In the genomic region with DNA sequence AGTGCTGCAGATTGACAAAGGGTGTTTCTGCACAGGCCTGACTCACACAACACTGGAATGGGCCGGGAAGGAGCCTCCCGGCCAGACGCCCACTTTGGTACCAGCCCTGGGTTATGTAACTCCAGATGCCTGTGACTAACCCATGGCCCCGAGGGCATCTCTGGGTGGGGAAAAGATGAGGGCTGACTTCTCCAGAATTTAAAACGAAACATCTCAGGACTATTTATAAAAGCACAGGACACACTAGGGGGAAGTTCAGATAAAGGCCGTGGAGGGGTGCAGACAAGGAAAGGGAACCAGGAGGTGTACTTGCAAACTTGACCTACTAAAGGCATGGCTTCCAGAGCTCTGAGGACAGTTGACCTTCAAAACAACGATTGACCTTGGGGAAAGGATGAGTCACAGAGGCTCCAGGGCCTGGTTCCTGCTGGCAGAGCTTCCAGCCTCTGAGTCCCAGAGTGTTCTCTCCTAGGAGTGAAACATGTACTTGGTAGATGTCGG, we compare ENCODE assay signal across 14 cellular contexts.
DNase-seq lines count a peak whose midpoint lies in the region; ATAC-seq, FAIRE-seq and TF ChIP-seq lines count a peak whose summit lies in the region.
"Had no signal": no experiment of that assay in that cellular context is flagged by ENCODE, and none has a peak within 500 bp of the region (broad histone marks: within the 10 kb centered on the region; RNA-seq: fewer than 3 reads in every experiment).

No MANE protein-coding gene starts in this region.

- H3K79me2 ChIP-seq in astrocyte (ENCODE audit: insufficient read depth, low read length) (no peaks in the 10 kb centered on the region), MM.1S (ENCODE audit: low read length) (no peaks in the 10 kb centered on the region)

- H3K9me3 Mint-ChIP-seq in astrocyte (ENCODE audit: unreplicated experiment), result peaks cover 16% of the 10 kb centered on the region
- peaks cover 0 to 7% (median 2%) of the 10 kb centered on the region in 7 donors for H3K9me3 Mint-ChIP-seq in CD14-positive monocyte

- CTCF ChIA-PET in A549 (lab: Yijun Ruan, JAX), result interaction anchor here (0.6 to 3.5 kb wide), 11 partner anchors 9 to 364 kb away, joined by 3 to 16 read pairs (median 3); no protein-coding TSS in a partner anchor

- H3K9me3 ChIP-seq in A549, result no peaks in the 10 kb centered on the region
- H3K9me3 ChIP-seq in astrocyte (ENCODE audit: insufficient read depth, low read depth, low read length), result no peaks in the 10 kb centered on the region
- H3K9me3 ChIP-seq in right cardiac atrium (ENCODE audit: control insufficient read depth, low read length), result no peaks in the 10 kb centered on the region
- H3K9me3 ChIP-seq in MM.1S (replicated peaks; ENCODE audit: insufficient read depth, low read length), result no peaks in the 10 kb centered on the region

- peak; percentile 24 to 60 for DNase-seq in A549 (ENCODE audit: low read depth in 1 of 2, low spot score in 1 of 2)
- peak; percentile 94 for DNase-seq in M059J (ENCODE audit: low read depth)
- DNase-seq in astrocyte (ENCODE audit: low read depth), result peak; percentile 39
- no peak for DNase-seq in right cardiac atrium
- no peak for DNase-seq in kidney tubule cell (ENCODE audit: low spot score)
- DNase-seq in CD14-positive monocyte (ENCODE audit: low spot score), result no peak
- DNase-seq in activated CD4-positive, alpha-beta T cell treated with anti-CD3 and anti-CD28 coated beads for 4 hours, result no peak
- DNase-seq in MM.1S, result no peak
- DNase-seq: activated CD8-positive, alpha-beta memory T cell treated with anti-CD3 and anti-CD28 coated beads, Interleukin-2, amount 50 U/mL, for 48 hours; midbrain; NCI-H510A treated with DMSO at 0.1 percent for 48 hours; T-helper 2 cell had no signal

- H3K36me3 Mint-ChIP-seq in astrocyte (ENCODE audit: low read depth, unreplicated experiment) (peaks cover 6% of the 10 kb centered on the region), CD14-positive monocyte (no peaks in the 10 kb centered on the region)

- WGBS in A549 (ENCODE audit: missing lambda C conversion rate), result 24% methylated on average over 8 of the region's 8 CpGs
- WGBS in right cardiac atrium, result 59% methylated on average over 8 of the region's 8 CpGs

- H4K20me1 ChIP-seq in astrocyte (ENCODE audit: insufficient read depth, low read length) (no peaks in the 10 kb centered on the region), MM.1S (ENCODE audit: insufficient read depth, low read length) (no peaks in the 10 kb centered on the region)

- no peaks in the 10 kb centered on the region for H3K27me3 Mint-ChIP-seq in astrocyte (ENCODE audit: low read depth, unreplicated experiment)
- H3K27me3 Mint-ChIP-seq in CD14-positive monocyte (ENCODE audit: low read depth in 3 of 3), result peaks cover 6 to 15% (median 9%) of the 10 kb centered on the region in 3 donors

- H3K4me1 ChIP-seq in A549 (peaks cover 27% of the 10 kb centered on the region), astrocyte (ENCODE audit: insufficient read depth, low read length) (peaks cover 30% of the 10 kb centered on the region), right cardiac atrium (ENCODE audit: control insufficient read depth, insufficient read depth, low read length) (no peaks in the 10 kb centered on the region), MM.1S (ENCODE audit: low read length) (peaks cover 10% of the 10 kb centered on the region)

- POLR2A ChIA-PET in A549 (lab: Yijun Ruan, JAX), result interaction anchor here (1.8 kb wide), 1 partner anchor 10 kb away, joined by 7 read pairs; no protein-coding TSS in a partner anchor

- H3K4me1 Mint-ChIP-seq in astrocyte (ENCODE audit: low read depth, unreplicated experiment) (peaks cover 32% of the 10 kb centered on the region), CD14-positive monocyte (no peaks in the 10 kb centered on the region)

- TF ChIP-seq CTCF in A549 (IDR thresholded peaks at IDR 0.05) (no peak), astrocyte (IDR thresholded peaks at IDR 0.05; ENCODE audit: insufficient read depth, low read depth, low read length) (no peak), CD14-positive monocyte (IDR thresholded peaks at IDR 0.05) (no peak), MM.1S (IDR thresholded peaks at IDR 0.05; ENCODE audit: low read length) (no peak)

- H3K4me2 ChIP-seq in A549 (peak overlapping the region; percentile 41), astrocyte (ENCODE audit: low read length) (peak overlapping the region; percentile 16), MM.1S (ENCODE audit: low read depth, low read length) (no peak overlapping the region)
- H3K4me2 ChIP-seq: KMS-11 had no signal

- H3K4me3 Mint-ChIP-seq in astrocyte (ENCODE audit: unreplicated experiment) (peak overlapping the region; percentile 13), CD14-positive monocyte (no peak overlapping the region)

- H3K27ac ChIP-seq in A549 (peak overlapping the region; percentile 76 to 81), astrocyte (ENCODE audit: low read depth, low read length) (peak overlapping the region; percentile 82), right cardiac atrium (ENCODE audit: low read length) (no peak overlapping the region), MM.1S (ENCODE audit: low read length) (no peak overlapping the region)
- H3K27ac ChIP-seq: cardiac muscle cell, KMS-11 had no signal

- H2AFZ ChIP-seq in astrocyte (ENCODE audit: low read depth, low read length) (no peak overlapping the region), MM.1S (ENCODE audit: low read length) (no peak overlapping the region)

- no peaks in the 10 kb centered on the region for H3K9me2 ChIP-seq in MM.1S (replicated peaks; ENCODE audit: insufficient read depth, low read length)

- TF ChIP-seq RAD21 in A549 (conservative IDR thresholded peaks at IDR 0.05 in 1 of 2, IDR thresholded peaks at IDR 0.05 in 1 of 2), result no peak

- no peak for TF ChIP-seq POLR2A in A549 (IDR thresholded peaks at IDR 0.05; ENCODE audit: low read length)

- peak; percentile 27 to 52; a peak in 2 of 5 replicates for TF ChIP-seq EP300 in A549 (IDR thresholded peaks at IDR 0.05)

- intact Hi-C loops in right cardiac atrium (cut with DNase I) (no loop called here), CD14-positive monocyte (cut with micrococcal nuclease) (no loop called here)

- H3K27me3 ChIP-seq in astrocyte (ENCODE audit: insufficient read depth, low read length) (no peaks in the 10 kb centered on the region), right cardiac atrium (ENCODE audit: control insufficient read depth, insufficient read depth) (no peaks in the 10 kb centered on the region), MM.1S (replicated peaks; ENCODE audit: insufficient read depth, low read length) (no peaks in the 10 kb centered on the region)
- H3K27me3 ChIP-seq: cardiac muscle cell had no signal

- H3K27ac Mint-ChIP-seq in astrocyte (ENCODE audit: unreplicated experiment) (no peak overlapping the region), CD14-positive monocyte (no peak overlapping the region)

- H3K36me3 ChIP-seq in astrocyte (ENCODE audit: insufficient read depth, low read length) (no peaks in the 10 kb centered on the region), MM.1S (replicated peaks; ENCODE audit: insufficient read depth, low read length) (no peaks in the 10 kb centered on the region)
- H3K36me3 ChIP-seq: cardiac muscle cell had no signal

- H3K9ac ChIP-seq in astrocyte (ENCODE audit: low read length) (peak overlapping the region; percentile 49), MM.1S (ENCODE audit: low read length) (no peak overlapping the region)
- H3K9ac ChIP-seq: KMS-11 had no signal

- ATAC-seq in A549 (peak; percentile 70 to 82), right cardiac atrium (peak; percentile 27 to 58)

- no peak for FAIRE-seq in A549 (lab: Jason Lieb, UNC)
- no peak for FAIRE-seq in astrocyte (lab: Jason Lieb, UNC)

- H3K4me3 ChIP-seq in A549 (no peak overlapping the region), astrocyte (ENCODE audit: insufficient read depth, low read depth, low read length) (no peak overlapping the region), right cardiac atrium (ENCODE audit: low read length) (no peak overlapping the region), MM.1S (ENCODE audit: low read length) (no peak overlapping the region)
- H3K4me3 ChIP-seq: cardiac muscle cell had no signal

- H3F3A ChIP-seq in MM.1S (ENCODE audit: insufficient read depth, low read length), result peaks cover 7% of the 10 kb centered on the region; the same call in 1 of the 2 replicates

TF ChIP-seq in A549, 52 proteins besides CTCF, POLR2A, EP300 and RAD21:
- TF ChIP-seq JUN (IDR thresholded peaks at IDR 0.05), result peak in 1 of 2 experiments; percentile 28; a peak in 2 of 5 replicates
- TF ChIP-seq, protein P1, sequence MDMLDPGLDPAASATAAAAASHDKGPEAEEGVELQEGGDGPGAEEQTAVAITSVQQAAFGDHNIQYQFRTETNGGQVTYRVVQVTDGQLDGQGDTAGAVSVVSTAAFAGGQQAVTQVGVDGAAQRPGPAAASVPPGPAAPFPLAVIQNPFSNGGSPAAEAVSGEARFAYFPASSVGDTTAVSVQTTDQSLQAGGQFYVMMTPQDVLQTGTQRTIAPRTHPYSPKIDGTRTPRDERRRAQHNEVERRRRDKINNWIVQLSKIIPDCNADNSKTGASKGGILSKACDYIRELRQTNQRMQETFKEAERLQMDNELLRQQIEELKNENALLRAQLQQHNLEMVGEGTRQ (IDR thresholded peaks at IDR 0.05), result no peak
- TF ChIP-seq JUNB (IDR thresholded peaks at IDR 0.05), result peak; percentile 58; the same call in 1 of the 2 replicates
- no peak for TF ChIP-seq TP53 (CRISPR knock-in tag; IDR thresholded peaks at IDR 0.05)
- TF ChIP-seq RCOR1 (IDR thresholded peaks at IDR 0.05; ENCODE audit: low read depth, low read length), result no peak
- TF ChIP-seq FOXS1 (CRISPR knock-in tag; IDR thresholded peaks at IDR 0.05), result peak; percentile 20; the same call in 1 of the 2 replicates
- TF ChIP-seq FOSL2 (IDR thresholded peaks at IDR 0.05), result 0 out of 2 replicates have a peak, but pooled peaks have one; percentile 47
- TF ChIP-seq FOSL2 (CRISPR knock-in tag; IDR thresholded peaks at IDR 0.05), result no peak; the same call in 1 of the 2 replicates
- TF ChIP-seq ESRRA (IDR thresholded peaks at IDR 0.05; ENCODE audit: borderline replicate concordance, low read length), result peak; percentile 81
- peak in 1 of 2 experiments; percentile 67; a peak in 2 of 4 replicates for TF ChIP-seq CEBPB (IDR thresholded peaks at IDR 0.05)
- no peak; the same call in 1 of the 2 replicates for TF ChIP-seq GATA3 (IDR thresholded peaks at IDR 0.05; ENCODE audit: borderline replicate concordance)
- TF ChIP-seq RNF2 (IDR thresholded peaks at IDR 0.05; ENCODE audit: borderline replicate concordance, low read depth), result no peak
TF ChIP-seq in A549: peak in this region for 6.

Comparison
In these comparisons a context has a peak if more than half of its experiments do, and no peak if none do; other contexts are left out.
1. DNase-seq: peak in A549 (2 of 2), M059J (single experiment) and astrocyte (single experiment); none in right cardiac atrium (0 of 3), kidney tubule cell (single experiment), CD14-positive monocyte (single experiment), activated CD4-positive, alpha-beta T cell treated with anti-CD3 and anti-CD28 coated beads for 4 hours (0 of 2) and MM.1S (single experiment).
2. H3K27ac ChIP-seq: peak in A549 (2 of 2) and astrocyte (single experiment); none in right cardiac atrium (single experiment) and MM.1S (single experiment).